ENCODE assay signal across 18 cellular contexts in genomic region chr17:50330151-50330753, GRCh38. TPM values are rescaled to one million over a fixed set of nuclear protein-coding genes. Genes with fewer than 3 reads are reported as not detected.
"Had no signal": no experiment of that assay in that cellular context is flagged by ENCODE, and none has a peak within 500 bp of the region (broad histone marks: within the 10 kb centered on the region; RNA-seq: fewer than 3 reads in every experiment).

No MANE protein-coding gene starts in this region.

- DNase-seq: activated CD4-positive, alpha-beta T cell treated with anti-CD3 and anti-CD28 coated beads, Interleukin-2, amount 50 U/mL, for 1 hour; activated CD8-positive, alpha-beta memory T cell treated with anti-CD3 and anti-CD28 coated beads for 24 hours; activated naive CD4-positive, alpha-beta T cell treated with anti-CD3 and anti-CD28 coated beads, Interleukin-2, amount 50 U/mL, for 16 hours; cerebellar nuclear complex; cortex of kidney; gastrocnemius medialis; mesenchymal stem cell; naive thymus-derived CD8-positive, alpha-beta T cell; nucleus accumbens; SK-N-SH; T-cell; T-helper 9 cell had no signal

- H3K27ac ChIP-seq: ascending aorta, breast epithelium, gastrocnemius medialis, skin epidermis, tibial nerve had no signal

- H3K9me3 Mint-ChIP-seq: naive thymus-derived CD8-positive, alpha-beta T cell; stimulated activated naive CD8-positive, alpha-beta T cell treated with anti-CD3 and anti-CD28 coated beads, Interleukin-15, Interleukin-2, amounts not matched to agents 100 ng/mL and 50 ng/mL, for 24 hours; T-cell had no signal

- H3K27ac Mint-ChIP-seq: progenitor cell of endocrine pancreas, T-cell had no signal

- H3K9me3 ChIP-seq: ascending aorta, breast epithelium, gastrocnemius medialis, SK-N-SH, tibial nerve had no signal

- H3K36me3 Mint-ChIP-seq: naive thymus-derived CD8-positive, alpha-beta T cell; T-cell had no signal

- H3K4me1 ChIP-seq: ascending aorta, breast epithelium, gastrocnemius medialis, tibial nerve had no signal

- H3K27me3 ChIP-seq: ascending aorta, breast epithelium had no signal

- H3K4me3 ChIP-seq: ascending aorta, breast epithelium, gastrocnemius medialis, skin epidermis, tibial nerve had no signal

- H3K4me3 Mint-ChIP-seq: naive thymus-derived CD8-positive, alpha-beta T cell; stimulated activated naive CD8-positive, alpha-beta T cell treated with anti-CD3 and anti-CD28 coated beads, Interleukin-15, Interleukin-2, amounts not matched to agents 100 ng/mL and 50 ng/mL, for 24 hours; T-cell had no signal

- H3K9ac ChIP-seq: SK-N-SH had no signal

- H3K9me2 ChIP-seq: SK-N-SH had no signal

- H3K36me3 ChIP-seq: ascending aorta, breast epithelium, gastrocnemius medialis, tibial nerve had no signal

RNA-seq across cellular contexts. Expression of gene EME1, which starts 42.8 kb away (rescaled TPM):
- total RNA-seq: ascending aorta had no signal

RNA-seq across cellular contexts. Expression of gene TMEM92, which starts 56.0 kb away (rescaled TPM):
- total RNA-seq: ascending aorta; gastrocnemius medialis; naive thymus-derived CD8-positive, alpha-beta T cell; T-cell had no signal
- polyA plus RNA-seq: naive thymus-derived CD8-positive, alpha-beta T cell had no signal
